In genomic region chr1:114024049-114024448, GRCh38 we compare ENCODE assay signal across 2 cellular contexts.
TF ChIP-seq lines count a peak whose summit lies in the region.

No MANE protein-coding gene starts in this region.

TF ChIP-seq in SK-N-SH treated with all-trans-retinoic acid at 6 μM for 48 hours, 23 proteins besides CTCF, POLR2A, EP300 and RAD21:
- TF ChIP-seq RARB (CRISPR knock-in tag; IDR thresholded peaks at IDR 0.05) (no peak), OSR1 (CRISPR knock-in tag; IDR thresholded peaks at IDR 0.05) (no peak), CSDC2 (CRISPR knock-in tag; IDR thresholded peaks at IDR 0.05) (no peak), ZNF70 (CRISPR knock-in tag; IDR thresholded peaks at IDR 0.05) (no peak), ZNF565 (CRISPR knock-in tag; conservative IDR thresholded peaks at IDR 0.05; ENCODE audit: low read depth) (no peak)

TF ChIP-seq in SK-N-SH, 30 proteins besides CTCF, POLR2A, EP300 and RAD21:
- no peak for TF ChIP-seq GATA2 (CRISPR knock-in tag; IDR thresholded peaks at IDR 0.05)
- TF ChIP-seq, protein P1, sequence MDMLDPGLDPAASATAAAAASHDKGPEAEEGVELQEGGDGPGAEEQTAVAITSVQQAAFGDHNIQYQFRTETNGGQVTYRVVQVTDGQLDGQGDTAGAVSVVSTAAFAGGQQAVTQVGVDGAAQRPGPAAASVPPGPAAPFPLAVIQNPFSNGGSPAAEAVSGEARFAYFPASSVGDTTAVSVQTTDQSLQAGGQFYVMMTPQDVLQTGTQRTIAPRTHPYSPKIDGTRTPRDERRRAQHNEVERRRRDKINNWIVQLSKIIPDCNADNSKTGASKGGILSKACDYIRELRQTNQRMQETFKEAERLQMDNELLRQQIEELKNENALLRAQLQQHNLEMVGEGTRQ (IDR thresholded peaks at IDR 0.05; ENCODE audit: borderline replicate concordance, low read depth, low read length): no peak
- TF ChIP-seq EZH2phosphoT487 (IDR thresholded peaks at IDR 0.05; ENCODE audit: borderline replicate concordance, low read depth): no peak
- TF ChIP-seq CHD2 (IDR thresholded peaks at IDR 0.05; ENCODE audit: low read length, partially characterized antibody): no peak
- no peak for TF ChIP-seq IRF3 (IDR thresholded peaks at IDR 0.05; ENCODE audit: low read depth, low read length)
- TF ChIP-seq, protein P2, sequence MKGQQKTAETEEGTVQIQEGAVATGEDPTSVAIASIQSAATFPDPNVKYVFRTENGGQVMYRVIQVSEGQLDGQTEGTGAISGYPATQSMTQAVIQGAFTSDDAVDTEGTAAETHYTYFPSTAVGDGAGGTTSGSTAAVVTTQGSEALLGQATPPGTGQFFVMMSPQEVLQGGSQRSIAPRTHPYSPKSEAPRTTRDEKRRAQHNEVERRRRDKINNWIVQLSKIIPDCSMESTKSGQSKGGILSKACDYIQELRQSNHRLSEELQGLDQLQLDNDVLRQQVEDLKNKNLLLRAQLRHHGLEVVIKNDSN (IDR thresholded peaks at IDR 0.05; ENCODE audit: borderline replicate concordance, low read depth): no peak
- TF ChIP-seq ELF1 (IDR thresholded peaks at IDR 0.05): no peak
- no peak for TF ChIP-seq TAF1 (IDR thresholded peaks at IDR 0.05; ENCODE audit: borderline replicate concordance, low read depth, low read length)
- TF ChIP-seq NFIC (IDR thresholded peaks at IDR 0.05; ENCODE audit: borderline replicate concordance): no peak
- TF ChIP-seq REST (IDR thresholded peaks at IDR 0.05; ENCODE audit: low read depth, low read length): no peak
- no peak for TF ChIP-seq SMC3 (IDR thresholded peaks at IDR 0.05; ENCODE audit: low read depth, low read length)
